In genomic region chr1:6052543-6053205, GRCh38 we compare ENCODE assay signal across 1 cellular context.
TF ChIP-seq lines count a peak whose summit lies in the region.

No MANE protein-coding gene starts in this region.

TF ChIP-seq in K562, 482 proteins besides CTCF, POLR2A, EP300 and RAD21 (continued from another document):
- no peak for TF ChIP-seq CHD7 (IDR thresholded peaks at IDR 0.05; ENCODE audit: low read depth, low read length)
